ENCODE assay signal across 8 cellular contexts in genomic region chr9:100322954-100323536, GRCh38. TPM values are rescaled to one million over a fixed set of nuclear protein-coding genes. Genes with fewer than 3 reads are reported as not detected.
DNase-seq lines count a peak whose midpoint lies in the region; ATAC-seq and TF ChIP-seq lines count a peak whose summit lies in the region.

No MANE protein-coding gene starts in this region.

- ATAC-seq in lower lobe of right lung (no peak), HG03442 (IDR thresholded peaks at IDR 0.05; ENCODE audit: unreplicated experiment) (no peak), GM21825 (IDR thresholded peaks at IDR 0.05; ENCODE audit: unreplicated experiment) (no peak)

- H3K9ac ChIP-seq in OCI-LY1 (ENCODE audit: low read length), result no peak overlapping the region

- intact Hi-C loops in lower lobe of right lung (cut with DNase I), result no loop called here

- H3K4me3 ChIP-seq in HFF-Myc (replicated peaks; ENCODE audit: low read depth, low read length) (no peak overlapping the region), OCI-LY1 (ENCODE audit: low read depth, low read length, poor library complexity, severe bottlenecking) (no peak overlapping the region), cardiac fibroblast (replicated peaks in 1 of 2; ENCODE audit: low read depth in 2 of 2, low read length in 2 of 2) (no peak overlapping the region), lower lobe of right lung (no peak overlapping the region)

- H3K9me2 ChIP-seq in OCI-LY1 (ENCODE audit: low read depth, low read length), result no peaks in the 10 kb centered on the region

- H3K27me3 ChIP-seq in OCI-LY1 (ENCODE audit: insufficient read depth, low read length) (no peaks in the 10 kb centered on the region), lower lobe of right lung (ENCODE audit: low read depth) (no peaks in the 10 kb centered on the region)

- TF ChIP-seq CTCF in HFF-Myc (IDR thresholded peaks at IDR 0.05; ENCODE audit: low read depth, low read length, missing control alignments) (peak; percentile 57), OCI-LY1 (IDR thresholded peaks at IDR 0.05; ENCODE audit: low read length) (peak; percentile 82), cardiac fibroblast (IDR thresholded peaks at IDR 0.05; ENCODE audit: low read depth, low read length) (peak; percentile 61), lower lobe of right lung (IDR thresholded peaks at IDR 0.05) (peak; percentile 64)

- no peaks in the 10 kb centered on the region for H4K20me1 ChIP-seq in OCI-LY1 (ENCODE audit: insufficient read depth, low read length)

- DNase-seq in NCI-H510A treated with DMSO at 0.1 percent for 48 hours (lab: John Stamatoyannopoulos, UW), result peak; percentile 22
- no peak for DNase-seq in NCI-H510A (lab: John Stamatoyannopoulos, UW)
- DNase-seq in HFF-Myc (ENCODE audit: extremely low read depth, low read depth), result no peak
- DNase-seq in cardiac fibroblast (ENCODE audit: low read depth in 2 of 2), result peak; percentile 63 to 72
- DNase-seq in lower lobe of right lung, result no peak

- H3K4me2 ChIP-seq in OCI-LY1 (ENCODE audit: low read length), result no peak overlapping the region

- no peak overlapping the region for H2AFZ ChIP-seq in OCI-LY1 (ENCODE audit: low read length)

- H3F3A ChIP-seq in OCI-LY1 (ENCODE audit: insufficient read depth, low read length), result peaks cover 3% of the 10 kb centered on the region

- H3K9me3 ChIP-seq in OCI-LY1 (ENCODE audit: low read length) (no peaks in the 10 kb centered on the region), lower lobe of right lung (no peaks in the 10 kb centered on the region)

- H3K27ac ChIP-seq in OCI-LY1 (ENCODE audit: low read depth, low read length, poor library complexity, severe bottlenecking) (no peak overlapping the region), lower lobe of right lung (no peak overlapping the region)

- peaks cover 86% of the 10 kb centered on the region for H3K36me3 ChIP-seq in OCI-LY1 (ENCODE audit: insufficient read depth, low read length)
- peaks cover 65% of the 10 kb centered on the region for H3K36me3 ChIP-seq in lower lobe of right lung

- H3K4me1 ChIP-seq in OCI-LY1 (ENCODE audit: insufficient read depth, low read length, severe bottlenecking) (no peaks in the 10 kb centered on the region), lower lobe of right lung (no peaks in the 10 kb centered on the region)

- no peaks in the 10 kb centered on the region for H3K79me2 ChIP-seq in OCI-LY1 (ENCODE audit: insufficient read depth, low read length)

RNA-seq across cellular contexts. Expression of gene TEX10, which starts 29.7 kb away (rescaled TPM):
- 10.5 TPM for total RNA-seq in lower lobe of right lung

Comparison
In these comparisons a context has a peak if more than half of its experiments do, and no peak if none do; other contexts are left out.
1. DNase-seq: peak in NCI-H510A treated with DMSO at 0.1 percent for 48 hours (single experiment) and cardiac fibroblast (2 of 2); none in NCI-H510A (single experiment), HFF-Myc (single experiment) and lower lobe of right lung (single experiment).
2. Peak in every context shown above with its lines, with median percentiles within 50 percentile points of each other: CTCF ChIP-seq.